In genomic region chr6:14269434-14269833, GRCh38 we compare ENCODE assay signal across 13 cellular contexts.
"Had no signal": no experiment of that assay in that cellular context is flagged by ENCODE, and none has a peak within 500 bp of the region (broad histone marks: within the 10 kb centered on the region; RNA-seq: fewer than 3 reads in every experiment).

No MANE protein-coding gene starts in this region.

- H3K36me3 Mint-ChIP-seq: activated naive CD8-positive, alpha-beta T cell; type B pancreatic cell had no signal

- H3K27me3 Mint-ChIP-seq: activated naive CD8-positive, alpha-beta T cell; central memory CD8-positive, alpha-beta T cell; stimulated activated naive CD8-positive, alpha-beta T cell treated with anti-CD3 and anti-CD28 coated beads, Interleukin-15, amount 100 ng/mL, for 72 hours; type B pancreatic cell had no signal

- H3K9me3 Mint-ChIP-seq: type B pancreatic cell had no signal

- H3K27ac ChIP-seq: right lobe of liver had no signal

- H3K36me3 ChIP-seq: right lobe of liver had no signal

- H3K4me2 ChIP-seq: smooth muscle cell had no signal

- H3K4me3 ChIP-seq: right lobe of liver, smooth muscle cell had no signal

- H3K4me3 Mint-ChIP-seq: activated naive CD8-positive, alpha-beta T cell; activated T-cell treated with anti-CD3 and anti-CD28 coated beads, Interleukin-2, amount 50 U/mL, for 4 hours; central memory CD8-positive, alpha-beta T cell; stimulated activated naive CD8-positive, alpha-beta T cell treated with anti-CD3 and anti-CD28 coated beads, Interleukin-15, amount 100 ng/mL, for 72 hours; type B pancreatic cell had no signal

- ATAC-seq: activated T-cell treated with anti-CD3 and anti-CD28 coated beads, Interleukin-2, amount 50 U/mL, for 4 hours; right lobe of liver; stimulated activated naive CD8-positive, alpha-beta T cell treated with anti-CD3 and anti-CD28 coated beads, Interleukin-15, amount 100 ng/mL, for 72 hours had no signal

- H3K27me3 ChIP-seq: right lobe of liver had no signal

- H3K9me3 ChIP-seq: right lobe of liver had no signal

- H3K4me1 ChIP-seq: right lobe of liver had no signal

- DNase-seq: activated effector memory CD4-positive, alpha-beta T cell treated with Interleukin-2 at 50 U/mL for 16 hours; activated T-cell treated with anti-CD3 and anti-CD28 coated beads, Interleukin-2, amount 50 U/mL, for 4 hours; amniotic stem cell; cortex of kidney; effector memory CD4-positive, alpha-beta T cell; foreskin melanocyte; head of caudate nucleus; right lobe of liver; stimulated activated naive CD8-positive, alpha-beta T cell treated with anti-CD3 and anti-CD28 coated beads, Interleukin-15, amount 100 ng/mL, for 72 hours had no signal

- H3K4me1 Mint-ChIP-seq: central memory CD8-positive, alpha-beta T cell had no signal

- H3K27ac Mint-ChIP-seq: activated naive CD8-positive, alpha-beta T cell; stimulated activated naive CD8-positive, alpha-beta T cell treated with anti-CD3 and anti-CD28 coated beads, Interleukin-15, amount 100 ng/mL, for 72 hours; type B pancreatic cell had no signal
